In the genomic region with DNA sequence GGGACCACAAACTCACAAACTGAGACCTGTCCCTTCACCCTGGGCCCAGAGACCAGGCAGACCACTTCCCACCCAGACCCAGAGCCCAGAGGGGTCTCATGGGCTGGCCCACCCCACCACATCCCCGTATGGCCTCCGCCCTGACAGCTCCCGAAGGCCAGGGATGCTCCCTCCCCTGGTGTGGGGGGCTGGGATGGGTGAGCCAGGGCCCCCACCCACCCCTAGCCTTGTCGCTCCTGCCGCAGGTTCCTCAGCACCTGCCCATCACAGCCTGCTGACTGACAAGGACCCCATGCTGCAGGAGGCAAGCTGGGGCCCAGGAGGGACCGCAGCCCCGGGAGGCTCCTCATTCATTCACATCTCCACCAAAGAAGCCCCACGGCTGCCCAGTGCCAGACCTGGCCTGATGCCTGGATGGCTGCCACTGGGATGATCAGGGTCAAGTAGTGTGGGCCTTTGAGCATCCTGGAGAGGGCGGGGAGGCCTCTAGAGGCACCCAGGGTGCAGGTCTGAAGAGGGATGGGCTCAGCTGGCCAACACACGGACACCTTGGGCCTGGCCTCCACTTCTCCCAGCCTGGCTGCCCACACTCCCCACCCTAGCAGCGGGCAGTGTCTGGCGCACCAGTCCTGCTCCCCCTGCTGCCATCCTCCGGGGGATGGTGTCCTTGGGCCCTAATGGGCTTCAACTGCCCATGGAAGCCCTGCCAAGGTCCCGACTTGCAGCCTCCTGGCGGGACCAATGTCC, we compare ENCODE assay signal across 1 cellular context.
TF ChIP-seq lines count a peak whose summit lies in the region.

No MANE protein-coding gene starts in this region.

TF ChIP-seq in IMR-90, 13 proteins besides CTCF, POLR2A, EP300 and RAD21 (continued from another document):
- TF ChIP-seq, protein P1, sequence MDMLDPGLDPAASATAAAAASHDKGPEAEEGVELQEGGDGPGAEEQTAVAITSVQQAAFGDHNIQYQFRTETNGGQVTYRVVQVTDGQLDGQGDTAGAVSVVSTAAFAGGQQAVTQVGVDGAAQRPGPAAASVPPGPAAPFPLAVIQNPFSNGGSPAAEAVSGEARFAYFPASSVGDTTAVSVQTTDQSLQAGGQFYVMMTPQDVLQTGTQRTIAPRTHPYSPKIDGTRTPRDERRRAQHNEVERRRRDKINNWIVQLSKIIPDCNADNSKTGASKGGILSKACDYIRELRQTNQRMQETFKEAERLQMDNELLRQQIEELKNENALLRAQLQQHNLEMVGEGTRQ (IDR thresholded peaks at IDR 0.05; ENCODE audit: low read depth, low read length), result no peak
- TF ChIP-seq SMC3 (IDR thresholded peaks at IDR 0.05; ENCODE audit: low read depth, low read length), result no peak
- TF ChIP-seq MXI1 (IDR thresholded peaks at IDR 0.05; ENCODE audit: borderline replicate concordance, low read depth, low read length), result no peak
- TF ChIP-seq RFX5 (IDR thresholded peaks at IDR 0.05; ENCODE audit: low read depth, low read length), result no peak
- TF ChIP-seq MAFK (IDR thresholded peaks at IDR 0.05; ENCODE audit: low read depth, low read length), result no peak
- no peak for TF ChIP-seq FOS (IDR thresholded peaks at IDR 0.05; ENCODE audit: low read depth, low read length)
